18 cellular contexts compared by ENCODE assay signal in genomic region chr7:140142031-140142430, GRCh38. TPM values are rescaled to one million over a fixed set of nuclear protein-coding genes. Genes with fewer than 3 reads are reported as not detected.
DNase-seq lines count a peak whose midpoint lies in the region; ATAC-seq, FAIRE-seq and TF ChIP-seq lines count a peak whose summit lies in the region.
"Had no signal": no experiment of that assay in that cellular context is flagged by ENCODE, and none has a peak within 500 bp of the region (broad histone marks: within the 10 kb centered on the region; RNA-seq: fewer than 3 reads in every experiment).

No MANE protein-coding gene starts in this region.

- DNase-seq in activated naive CD4-positive, alpha-beta T cell treated with anti-CD3 and anti-CD28 coated beads, Interleukin-2, amount 50 U/mL, for 72 hours (ENCODE audit: low spot score in 2 of 2), result no peak
- no peak for DNase-seq in RCC 7860 (ENCODE audit: low spot score)
- no peak for DNase-seq in kidney
- no peak for DNase-seq in stimulated activated CD4-positive, alpha-beta T cell treated with anti-CD3 and anti-CD28 coated beads, Interleukin-1b, Interleukin-23, amount 100 ng/mL, for 48 hours
- no peak for DNase-seq in left ventricle myocardium inferior
- DNase-seq: 8988T; ACHN; C1 segment of cervical spinal cord; Calu3; CD4-positive, alpha-beta T cell; DMS 273 treated with DMSO at 0.1 percent for 48 hours; GOT3; H9 had no signal

- H3K27me3 ChIP-seq in left ventricle myocardium inferior (ENCODE audit: low read depth), result no peaks in the 10 kb centered on the region

- H3K27ac ChIP-seq in kidney (ENCODE audit: low read depth in 2 of 2, low read length in 2 of 2), result no peak overlapping the region
- no peak overlapping the region for H3K27ac ChIP-seq in left ventricle myocardium inferior (replicated peaks)
- H3K27ac ChIP-seq: HL-60 had no signal

- no peaks in the 10 kb centered on the region for H3K27me3 Mint-ChIP-seq in activated naive CD4-positive, alpha-beta T cell treated with anti-CD3 and anti-CD28 coated beads, Interleukin-2, amount 50 U/mL, for 24 hours
- no peaks in the 10 kb centered on the region for H3K27me3 Mint-ChIP-seq in stimulated activated memory B cell treated with anti-CD40 and anti-IgM and Interleukin-4, amounts not matched to agents 10 μg/mL and 1 μg/mL and 100 μg/mL, for 72 hours
- H3K27me3 Mint-ChIP-seq: CD4-positive, alpha-beta T cell had no signal

- H3K4me3 ChIP-seq in kidney (ENCODE audit: low read length in 2 of 2), result no peak overlapping the region
- H3K4me3 ChIP-seq in left ventricle myocardium inferior, result no peak overlapping the region
- H3K4me3 ChIP-seq: GM12878 had no signal

- H3K9me3 ChIP-seq in kidney (ENCODE audit: control insufficient read depth in 1 of 2, low read length in 2 of 2), result no peaks in the 10 kb centered on the region
- no peaks in the 10 kb centered on the region for H3K9me3 ChIP-seq in left ventricle myocardium inferior (replicated peaks)

- no peak for ATAC-seq in activated naive CD4-positive, alpha-beta T cell treated with anti-CD3 and anti-CD28 coated beads, Interleukin-2, amount 50 U/mL, for 72 hours
- ATAC-seq in stimulated activated memory B cell treated with anti-CD40 and anti-IgM and Interleukin-4, amounts not matched to agents 10 μg/mL and 1 μg/mL and 100 μg/mL, for 72 hours, result no peak
- ATAC-seq in GM21737 (IDR thresholded peaks at IDR 0.05; ENCODE audit: unreplicated experiment), result no peak
- ATAC-seq: GM12878 had no signal

- H3K4me3 Mint-ChIP-seq in activated naive CD4-positive, alpha-beta T cell treated with anti-CD3 and anti-CD28 coated beads, Interleukin-2, amount 50 U/mL, for 24 hours, result no peak overlapping the region
- H3K4me3 Mint-ChIP-seq in stimulated activated memory B cell treated with anti-CD40 and anti-IgM and Interleukin-4, amounts not matched to agents 10 μg/mL and 1 μg/mL and 100 μg/mL, for 72 hours, result no peak overlapping the region
- H3K4me3 Mint-ChIP-seq: CD4-positive, alpha-beta T cell; H9 had no signal

- TF ChIP-seq CTCF in kidney (IDR thresholded peaks at IDR 0.05; ENCODE audit: borderline replicate concordance, extremely low read depth, insufficient read depth) (no peak), left ventricle myocardium inferior (IDR thresholded peaks at IDR 0.05; ENCODE audit: borderline replicate concordance) (no peak)

- FAIRE-seq in RCC 7860 (lab: Jason Lieb, UNC), result peak; percentile 89
- FAIRE-seq in kidney (lab: Jason Lieb, UNC), result peak; percentile 87
- FAIRE-seq: GM12878 had no signal

- H3K9me3 Mint-ChIP-seq in activated naive CD4-positive, alpha-beta T cell treated with anti-CD3 and anti-CD28 coated beads, Interleukin-2, amount 50 U/mL, for 24 hours, result peaks cover 14% of the 10 kb centered on the region
- H3K9me3 Mint-ChIP-seq in activated naive CD4-positive, alpha-beta T cell treated with anti-CD3 and anti-CD28 coated beads, Interleukin-2, amount 50 U/mL, for 72 hours, result peaks cover 11 to 19% of the 10 kb centered on the region in 2 donors
- H3K9me3 Mint-ChIP-seq in stimulated activated memory B cell treated with anti-CD40 and anti-IgM and Interleukin-4, amounts not matched to agents 10 μg/mL and 1 μg/mL and 100 μg/mL, for 72 hours, result no peaks in the 10 kb centered on the region
- H3K9me3 Mint-ChIP-seq: CD4-positive, alpha-beta T cell; H9 had no signal

- H3K4me1 ChIP-seq in kidney (ENCODE audit: control insufficient read depth in 1 of 2, insufficient read depth in 1 of 2, low read depth in 1 of 2, low read length in 2 of 2) (no peaks in the 10 kb centered on the region), left ventricle myocardium inferior (peaks cover 18% of the 10 kb centered on the region)

- no peak overlapping the region for H3K9ac ChIP-seq in kidney (ENCODE audit: low read length in 2 of 2)

- H3K36me3 ChIP-seq in kidney (ENCODE audit: control insufficient read depth in 1 of 2, insufficient read depth in 2 of 2, low read length in 2 of 2) (no peaks in the 10 kb centered on the region), left ventricle myocardium inferior (peaks cover 1% of the 10 kb centered on the region)

- intact Hi-C loops in kidney (cut with DNase I) (no loop called here), left ventricle myocardium inferior (cut with micrococcal nuclease) (no loop called here)

- peaks cover 77% of the 10 kb centered on the region for H3K4me1 Mint-ChIP-seq in activated naive CD4-positive, alpha-beta T cell treated with anti-CD3 and anti-CD28 coated beads, Interleukin-2, amount 50 U/mL, for 24 hours
- peaks cover 68% of the 10 kb centered on the region for H3K4me1 Mint-ChIP-seq in stimulated activated memory B cell treated with anti-CD40 and anti-IgM and Interleukin-4, amounts not matched to agents 10 μg/mL and 1 μg/mL and 100 μg/mL, for 72 hours
- H3K4me1 Mint-ChIP-seq: H9 had no signal

- peaks cover 24% of the 10 kb centered on the region for H3K36me3 Mint-ChIP-seq in activated naive CD4-positive, alpha-beta T cell treated with anti-CD3 and anti-CD28 coated beads, Interleukin-2, amount 50 U/mL, for 24 hours
- peaks cover 22 to 31% of the 10 kb centered on the region in 2 donors for H3K36me3 Mint-ChIP-seq in activated naive CD4-positive, alpha-beta T cell treated with anti-CD3 and anti-CD28 coated beads, Interleukin-2, amount 50 U/mL, for 72 hours
- H3K36me3 Mint-ChIP-seq in stimulated activated memory B cell treated with anti-CD40 and anti-IgM and Interleukin-4, amounts not matched to agents 10 μg/mL and 1 μg/mL and 100 μg/mL, for 72 hours, result peaks cover 18% of the 10 kb centered on the region

- H3K27ac Mint-ChIP-seq in activated naive CD4-positive, alpha-beta T cell treated with anti-CD3 and anti-CD28 coated beads, Interleukin-2, amount 50 U/mL, for 24 hours, result peak overlapping the region; percentile 1
- no peak overlapping the region for H3K27ac Mint-ChIP-seq in activated naive CD4-positive, alpha-beta T cell treated with anti-CD3 and anti-CD28 coated beads, Interleukin-2, amount 50 U/mL, for 72 hours
- H3K27ac Mint-ChIP-seq in stimulated activated memory B cell treated with anti-CD40 and anti-IgM and Interleukin-4, amounts not matched to agents 10 μg/mL and 1 μg/mL and 100 μg/mL, for 72 hours, result peak overlapping the region; percentile 39
- H3K27ac Mint-ChIP-seq: CD4-positive, alpha-beta T cell; H9 had no signal

RNA-seq across cellular contexts. Expression of gene KDM7A, which starts 34.8 kb away (rescaled TPM):
- total RNA-seq in activated naive CD4-positive, alpha-beta T cell treated with anti-CD3 and anti-CD28 coated beads, Interleukin-2, amount 50 U/mL, for 72 hours, result 10 to 100 TPM; 28.4 to 38.6 TPM
- 14.2 TPM for total RNA-seq in kidney
- 2.2 TPM for polyA plus RNA-seq in kidney (ENCODE audit: insufficient read depth, low read depth, low replicate concordance)
- 8.2 TPM for total RNA-seq in left ventricle myocardium inferior

Comparison
In these comparisons a context has a peak if more than half of its experiments do, and no peak if none do; other contexts are left out.
1. H3K27ac Mint-ChIP-seq: peak in activated naive CD4-positive, alpha-beta T cell treated with anti-CD3 and anti-CD28 coated beads, Interleukin-2, amount 50 U/mL, for 24 hours (single experiment) and stimulated activated memory B cell treated with anti-CD40 and anti-IgM and Interleukin-4, amounts not matched to agents 10 μg/mL and 1 μg/mL and 100 μg/mL, for 72 hours (single experiment); none in activated naive CD4-positive, alpha-beta T cell treated with anti-CD3 and anti-CD28 coated beads, Interleukin-2, amount 50 U/mL, for 72 hours (0 of 2).